ENCODE assay signal across 8 cellular contexts in genomic region chr19:40691421-40692211, GRCh38. TPM values are rescaled to one million over a fixed set of nuclear protein-coding genes. Genes with fewer than 3 reads are reported as not detected.
A peak's percentile ranks its signal among the peaks of the same experiment; 100 is the strongest.
DNase-seq lines count a peak whose midpoint lies in the region; ATAC-seq and TF ChIP-seq lines count a peak whose summit lies in the region.

No MANE protein-coding gene starts in this region.

- no peaks in the 10 kb centered on the region for H3K9me2 ChIP-seq in MM.1S (replicated peaks; ENCODE audit: insufficient read depth, low read length)

- H3K4me2 ChIP-seq in MM.1S (ENCODE audit: low read depth, low read length) = peak overlapping the region; percentile 99

- ATAC-seq in HG02885 (IDR thresholded peaks at IDR 0.05; ENCODE audit: poor library complexity, unreplicated experiment) = no peak

- no peaks in the 10 kb centered on the region for H4K20me1 ChIP-seq in MM.1S (ENCODE audit: insufficient read depth, low read length)

- TF ChIP-seq CTCF in MM.1S (IDR thresholded peaks at IDR 0.05; ENCODE audit: low read length) (no peak), brain (conservative IDR thresholded peaks at IDR 0.05) (no peak), nephron (IDR thresholded peaks at IDR 0.05; ENCODE audit: unreplicated experiment in 3 of 3) (no peak)

- no peaks in the 10 kb centered on the region for H3K9me3 ChIP-seq in CD8-positive, alpha-beta memory T cell (ENCODE audit: low read length)
- H3K9me3 ChIP-seq in MM.1S (replicated peaks; ENCODE audit: insufficient read depth, low read length) = no peaks in the 10 kb centered on the region

- POLR2A ChIA-PET in CD8-positive, alpha-beta memory T cell (lab: Charles Lee) = interaction anchor here (0.7 to 1.0 kb wide), 3 partner anchors 28 to 107 kb away, joined by 3 to 4 read pairs (median 3); partner anchors contain the start of genes ACTMAP and EGLN2

- DNase-seq in CD8-positive, alpha-beta memory T cell = no peak
- no peak for DNase-seq in MM.1S
- no peak for DNase-seq in mucosa of gallbladder (ENCODE audit: low spot score)
- no peak for DNase-seq in inferior parietal cortex (ENCODE audit: extremely low spot score)
- no peak for DNase-seq in HCEC 1CT

- H3K27me3 Mint-ChIP-seq in CD8-positive, alpha-beta memory T cell = no peaks in the 10 kb centered on the region
- no peaks in the 10 kb centered on the region for H3K27me3 Mint-ChIP-seq in brain
- H3K27me3 Mint-ChIP-seq in nephron (ENCODE audit: low read depth) = no peaks in the 10 kb centered on the region

- peaks cover 0 to 28% (median 0%) of the 10 kb centered on the region in 3 donors for H3K36me3 Mint-ChIP-seq in CD8-positive, alpha-beta memory T cell
- peaks cover 7% of the 10 kb centered on the region for H3K36me3 Mint-ChIP-seq in brain
- H3K36me3 Mint-ChIP-seq in nephron (ENCODE audit: low read depth) = peaks cover 10% of the 10 kb centered on the region

- H3K27me3 ChIP-seq in CD8-positive, alpha-beta memory T cell (ENCODE audit: insufficient read depth, low read length, poor library complexity, severe bottlenecking) = no peaks in the 10 kb centered on the region
- H3K27me3 ChIP-seq in MM.1S (replicated peaks; ENCODE audit: insufficient read depth, low read length) = no peaks in the 10 kb centered on the region

- no peaks in the 10 kb centered on the region for H3K9me3 Mint-ChIP-seq in CD8-positive, alpha-beta memory T cell
- H3K9me3 Mint-ChIP-seq in brain (no peaks in the 10 kb centered on the region), nephron (no peaks in the 10 kb centered on the region)

- peak overlapping the region; percentile 97 for H2AFZ ChIP-seq in MM.1S (ENCODE audit: low read length)

- H3K4me3 ChIP-seq in CD8-positive, alpha-beta memory T cell (ENCODE audit: low read length) = peak overlapping the region; percentile 81
- H3K4me3 ChIP-seq in MM.1S (ENCODE audit: low read length) = peak overlapping the region; percentile 74; the same call in 1 of the 2 replicates

- H3K9ac ChIP-seq in MM.1S (ENCODE audit: low read length) = peak overlapping the region; percentile 79; the same call in 1 of the 2 replicates

- peak overlapping the region in 6 of 7 donors; percentile 28 to 91 (median 44) for H3K4me3 Mint-ChIP-seq in CD8-positive, alpha-beta memory T cell
- H3K4me3 Mint-ChIP-seq in brain (peak overlapping the region; percentile 23 to 91 (median 90)), nephron (peak overlapping the region; percentile 41 to 93 (median 54))

- CTCF ChIA-PET in CD8-positive, alpha-beta memory T cell (lab: Charles Lee) = no interaction called here

- no peaks in the 10 kb centered on the region for H3F3A ChIP-seq in MM.1S (ENCODE audit: insufficient read depth, low read length)

- no peaks in the 10 kb centered on the region for H3K79me2 ChIP-seq in MM.1S (ENCODE audit: low read length)

- peaks cover 0 to 7% (median 4%) of the 10 kb centered on the region in 3 donors for H3K4me1 Mint-ChIP-seq in CD8-positive, alpha-beta memory T cell
- H3K4me1 Mint-ChIP-seq in brain = peaks cover 24% of the 10 kb centered on the region
- peaks cover 21% of the 10 kb centered on the region for H3K4me1 Mint-ChIP-seq in nephron

- H3K27ac Mint-ChIP-seq in CD8-positive, alpha-beta memory T cell = peak overlapping the region in 2 of 8 donors; percentile 18 to 87
- peak overlapping the region; percentile 97 to 99 (median 99) for H3K27ac Mint-ChIP-seq in brain
- H3K27ac Mint-ChIP-seq in nephron = peak overlapping the region; percentile 76 to 98 (median 96)

- no peaks in the 10 kb centered on the region for H3K36me3 ChIP-seq in CD8-positive, alpha-beta memory T cell (ENCODE audit: insufficient read depth, low read length)
- no peaks in the 10 kb centered on the region for H3K36me3 ChIP-seq in MM.1S (replicated peaks; ENCODE audit: insufficient read depth, low read length)

- H3K4me1 ChIP-seq in CD8-positive, alpha-beta memory T cell (ENCODE audit: insufficient read depth, low read length) = peaks cover 10% of the 10 kb centered on the region
- H3K4me1 ChIP-seq in MM.1S (ENCODE audit: low read length) = no peaks in the 10 kb centered on the region

- H3K27ac ChIP-seq in CD8-positive, alpha-beta memory T cell (ENCODE audit: low read depth, low read length) = peak overlapping the region; percentile 61
- H3K27ac ChIP-seq in MM.1S (ENCODE audit: low read length) = no peak overlapping the region

RNA-seq across cellular contexts. Expression of gene NUMBL, which starts 1.2 kb away (rescaled TPM):
- 10 to 100 TPM; 13.6 to 13.7 TPM for total RNA-seq in CD8-positive, alpha-beta memory T cell
- polyA plus RNA-seq in CD8-positive, alpha-beta memory T cell = 1.1 TPM
- polyA plus RNA-seq in brain (ENCODE audit: insufficient read depth, low read depth, low replicate concordance) = 27.2 TPM
- total RNA-seq in mucosa of gallbladder = 52.9 TPM

RNA-seq across cellular contexts. Expression of gene COQ8B, which starts 25.1 kb away (rescaled TPM):
- 10 to 100 TPM; 20.6 to 25.7 TPM for total RNA-seq in CD8-positive, alpha-beta memory T cell
- 17.3 TPM for polyA plus RNA-seq in CD8-positive, alpha-beta memory T cell
- 36.4 TPM for polyA plus RNA-seq in brain (ENCODE audit: insufficient read depth, low read depth, low replicate concordance)
- 76.4 TPM for total RNA-seq in mucosa of gallbladder

RNA-seq across cellular contexts. Expression of gene ITPKC, which starts 25.3 kb away (rescaled TPM):
- total RNA-seq in CD8-positive, alpha-beta memory T cell = 1 to 10 TPM; 5.5 to 5.7 TPM
- 8.9 TPM for polyA plus RNA-seq in CD8-positive, alpha-beta memory T cell
- 9.1 TPM for polyA plus RNA-seq in brain (ENCODE audit: insufficient read depth, low read depth, low replicate concordance)
- 21.4 TPM for total RNA-seq in mucosa of gallbladder

RNA-seq across cellular contexts. Expression of gene ACTMAP, which starts 58.7 kb away (rescaled TPM):
- 10 to 100 TPM; 10.3 to 10.6 TPM for total RNA-seq in CD8-positive, alpha-beta memory T cell
- 2.9 TPM for polyA plus RNA-seq in CD8-positive, alpha-beta memory T cell
- 20.5 TPM for polyA plus RNA-seq in brain (ENCODE audit: insufficient read depth, low read depth, low replicate concordance)
- 11.6 TPM for total RNA-seq in mucosa of gallbladder

RNA-seq across cellular contexts. Expression of gene SNRPA, which starts 59.4 kb away (rescaled TPM):
- 100 to 1,000 TPM; 202 TPM for total RNA-seq in CD8-positive, alpha-beta memory T cell
- 89.5 TPM for polyA plus RNA-seq in CD8-positive, alpha-beta memory T cell
- 96.2 TPM for polyA plus RNA-seq in brain (ENCODE audit: insufficient read depth, low read depth, low replicate concordance)
- total RNA-seq in mucosa of gallbladder = 58.1 TPM
